Comparison of ENCODE assay signal across 27 cellular contexts in the genomic region with DNA sequence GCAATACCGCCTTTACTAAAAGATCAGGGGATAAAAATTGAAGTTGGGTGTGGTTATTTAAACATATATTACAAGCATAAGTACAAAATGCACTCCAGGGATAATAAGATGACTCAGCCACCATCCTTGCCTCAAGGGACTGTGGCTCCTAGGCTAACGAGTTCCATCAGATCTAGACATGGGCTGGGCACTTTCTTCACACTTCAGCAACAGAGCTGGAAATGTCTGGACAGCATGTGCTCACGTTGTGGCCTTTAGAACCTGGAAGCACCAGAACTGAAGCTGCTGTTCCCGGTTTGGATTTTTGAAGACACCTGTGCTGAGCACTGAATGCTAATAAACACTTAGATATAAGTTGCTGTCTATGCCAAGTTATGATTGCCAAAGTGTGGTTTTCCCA.
"Had no signal": no experiment of that assay in that cellular context is flagged by ENCODE, and none has a peak within 500 bp of the region (broad histone marks: within the 10 kb centered on the region; RNA-seq: fewer than 3 reads in every experiment).

No MANE protein-coding gene starts in this region.

- ATAC-seq: activated CD8-positive, alpha-beta T cell treated with anti-CD3 and anti-CD28 coated beads for 36 hours had no signal

- H3K27ac Mint-ChIP-seq: activated CD8-positive, alpha-beta T cell treated with anti-CD3 and anti-CD28 coated beads for 36 hours; activated naive CD4-positive, alpha-beta T cell treated with anti-CD3 and anti-CD28 coated beads, Interleukin-2, amount 50 U/mL, for 24 hours; activated naive CD8-positive, alpha-beta T cell treated with anti-CD3 and anti-CD28 coated beads, Interleukin-2, amount 10 ng/mL, durations not matched to agents 7 days and 5 days; activated T-cell treated with anti-CD3 and anti-CD28 coated beads, Interleukin-2, amount 50 U/mL, for 24 hours; activated T-helper 2 cell treated with anti-CD3 and anti-CD28 coated beads, Interferon-gamma antibody, Interleukin-2, Interleukin-4, amounts not matched to agents 10 μg/mL and 5 μg/mL and 100 μg/mL, durations not matched to agents 14 hours and 24 hours and 36 hours had no signal

- H3K4me3 Mint-ChIP-seq: activated CD8-positive, alpha-beta T cell treated with anti-CD3 and anti-CD28 coated beads for 36 hours; activated naive CD4-positive, alpha-beta T cell treated with anti-CD3 and anti-CD28 coated beads, Interleukin-2, amount 50 U/mL, for 24 hours; activated naive CD8-positive, alpha-beta T cell treated with anti-CD3 and anti-CD28 coated beads, Interleukin-2, amount 10 ng/mL, durations not matched to agents 7 days and 5 days; activated T-cell treated with anti-CD3 and anti-CD28 coated beads, Interleukin-2, amount 50 U/mL, for 24 hours had no signal

- H3K27me3 Mint-ChIP-seq: activated CD8-positive, alpha-beta T cell treated with anti-CD3 and anti-CD28 coated beads for 36 hours; activated naive CD4-positive, alpha-beta T cell treated with anti-CD3 and anti-CD28 coated beads, Interleukin-2, amount 50 U/mL, for 24 hours; activated naive CD8-positive, alpha-beta T cell treated with anti-CD3 and anti-CD28 coated beads, Interleukin-2, amount 10 ng/mL, durations not matched to agents 7 days and 5 days; activated T-cell treated with anti-CD3 and anti-CD28 coated beads, Interleukin-2, amount 50 U/mL, for 24 hours had no signal

- H3K36me3 Mint-ChIP-seq: activated naive CD4-positive, alpha-beta T cell treated with anti-CD3 and anti-CD28 coated beads, Interleukin-2, amount 50 U/mL, for 24 hours; activated naive CD8-positive, alpha-beta T cell treated with anti-CD3 and anti-CD28 coated beads, Interleukin-2, amount 10 ng/mL, durations not matched to agents 7 days and 5 days had no signal

- DNase-seq: activated CD4-positive, alpha-beta T cell treated with anti-CD3 and anti-CD28 coated beads for 1 hour; activated CD4-positive, alpha-beta T cell treated with anti-CD3 and anti-CD28 coated beads for 48 hours; activated CD4-positive, CD25-positive, alpha-beta regulatory T cell; activated CD8-positive, alpha-beta T cell treated with anti-CD3 and anti-CD28 coated beads for 36 hours; activated gamma-delta T cell; activated naive CD4-positive, alpha-beta T cell treated with Interleukin-2 at 50 U/mL for 16 hours; activated naive CD8-positive, alpha-beta T cell treated with anti-CD3 and anti-CD28 coated beads, Interleukin-2, amount 10 ng/mL, durations not matched to agents 7 days and 5 days; activated T-cell treated with anti-CD3 and anti-CD28 coated beads, Interleukin-2, amount 50 U/mL, for 24 hours; amygdala; MM.1S; MV-4-11; NCI-H1092 treated with DMSO at 0.1 percent for 48 hours; NCI-H1417; NCI-H146; NCI-H187; NCI-H2029 treated with DMSO at 0.1 percent for 48 hours; NCI-H2107; NCI-H226; NCI-H446 treated with DMSO at 0.1 percent for 48 hours; NCI-H524; PC-9; SHP77; SJCRH30; T1000; WERI-Rb-1 had no signal

- H3K4me1 Mint-ChIP-seq: activated naive CD4-positive, alpha-beta T cell treated with anti-CD3 and anti-CD28 coated beads, Interleukin-2, amount 50 U/mL, for 24 hours; activated naive CD8-positive, alpha-beta T cell treated with anti-CD3 and anti-CD28 coated beads, Interleukin-2, amount 10 ng/mL, durations not matched to agents 7 days and 5 days had no signal
